8 cellular contexts compared by ENCODE assay signal in genomic region chr2:27369471-27370025, GRCh38. TPM values are rescaled to one million over a fixed set of nuclear protein-coding genes. Genes with fewer than 3 reads are reported as not detected.
DNase-seq lines count a peak whose midpoint lies in the region; ATAC-seq and TF ChIP-seq lines count a peak whose summit lies in the region.

No MANE protein-coding gene starts in this region.

- no TSS peak for BruUV-seq in Panc1 (replicated peaks; lab: Mats Ljungman, UMichigan)

- CTCF ChIA-PET in Panc1 (lab: Charles Lee): no interaction called here

- H3K36me3 ChIP-seq in Panc1 (ENCODE audit: control insufficient read depth, insufficient read depth, low read length): peaks cover 19% of the 10 kb centered on the region

- peak; percentile 3 for ATAC-seq in HG02840 (IDR thresholded peaks at IDR 0.05; ENCODE audit: low FRiP score, unreplicated experiment)
- peak; percentile 67 for ATAC-seq in Panc1

- DNase-seq in NCI-H345 (lab: John Stamatoyannopoulos, UW) (peak; percentile 53), NCI-H345 treated with DMSO at 0.1 percent for 48 hours (lab: John Stamatoyannopoulos, UW; ENCODE audit: unreplicated experiment) (no peak), Panc1 (ENCODE audit: low read depth, low spot score) (no peak), dermis blood vessel endothelial cell (peak; percentile 71), lower leg skin (ENCODE audit: low spot score in 2 of 2) (peak; percentile 58 to 91), superior temporal gyrus (ENCODE audit: extremely low spot score) (peak; percentile 18), NCI-H1436 (lab: John Stamatoyannopoulos, UW) (no peak)

- POLR2A ChIA-PET in Panc1 (lab: Charles Lee): interaction anchor here (0.7 to 1.7 kb wide), 2 partner anchors 59 to 156 kb away, joined by 3 to 6 read pairs; no protein-coding TSS in a partner anchor

- H3K4me3 ChIP-seq in Panc1 (ENCODE audit: low read depth in 2 of 2, low read length in 2 of 2) (peak overlapping the region; percentile 97 to 99), lower leg skin (ENCODE audit: low read depth, poor library complexity, severe bottlenecking) (peak overlapping the region; percentile 72)

- H3K9me3 ChIP-seq in Panc1 (ENCODE audit: control insufficient read depth, insufficient read depth, low read depth, low read length): no peaks in the 10 kb centered on the region

- TF ChIP-seq CTCF in Panc1 (IDR thresholded peaks at IDR 0.05) (no peak), lower leg skin (IDR thresholded peaks at IDR 0.05) (no peak)

- H3K4me1 ChIP-seq in Panc1 (ENCODE audit: control insufficient read depth, insufficient read depth, low read length): peaks cover 18% of the 10 kb centered on the region

- TF ChIP-seq POLR2A in lower leg skin (IDR thresholded peaks at IDR 0.05): no peak

- no peaks in the 10 kb centered on the region for H3K27me3 ChIP-seq in Panc1 (ENCODE audit: control insufficient read depth, insufficient read depth, low read length)

- WGBS in lower leg skin, 2 donors: 0 to 2% methylated on average over 12 to 14 of the region's 18 CpGs

- intact Hi-C loops in Panc1 (cut with micrococcal nuclease; ENCODE audit: unreplicated experiment): no loop called here
- intact Hi-C loops in lower leg skin (cut with DNase I; ENCODE audit: low total_unique reads): no loop called here

- in situ Hi-C loops in Panc1 (cut with HindIII; ENCODE audit: low pct_unique_long_range_greater_than_20kb, low sequenced_read_pairs): no loop called here

- peak overlapping the region; percentile 94 for H3K27ac ChIP-seq in Panc1 (ENCODE audit: low read length)

RNA-seq across cellular contexts. Expression of gene EIF2B4, which starts 0.6 kb away (rescaled TPM):
- total RNA-seq in Panc1 (2021; ENCODE audit: unreplicated experiment) (57.2 TPM), dermis blood vessel endothelial cell (27.1 and 29.3 TPM in 2 replicates), lower leg skin (10 to 100 TPM; 49.3 to 64.3 (median 57.2) TPM)
- polyA plus RNA-seq in Panc1 (2012; ENCODE audit: insufficient read length): 63.7 TPM

RNA-seq across cellular contexts. Expression of gene SNX17, which starts 0.9 kb away (rescaled TPM):
- total RNA-seq in Panc1 (2021; ENCODE audit: unreplicated experiment) (116 TPM), dermis blood vessel endothelial cell (143 and 158 TPM in 2 replicates), lower leg skin (100 to 1,000 TPM in 1 of 4 donors, 10 to 100 TPM in 3; 72.3 to 101 (median 80.2) TPM)
- 154 TPM for polyA plus RNA-seq in Panc1 (2012; ENCODE audit: insufficient read length)

RNA-seq across cellular contexts. Expression of gene ZNF513, which starts 11.0 kb away (rescaled TPM):
- total RNA-seq in Panc1 (2021; ENCODE audit: unreplicated experiment) (25.3 TPM), dermis blood vessel endothelial cell (8.0 and 9.3 TPM in 2 replicates), lower leg skin (10 to 100 TPM in 3 of 4 donors, 1 to 10 TPM in 1; 8.3 to 14.9 (median 11.5) TPM)
- 35.5 TPM for polyA plus RNA-seq in Panc1 (2012; ENCODE audit: insufficient read length)

RNA-seq across cellular contexts. Expression of gene GTF3C2, which starts 13.0 kb away (rescaled TPM):
- total RNA-seq in Panc1 (2021; ENCODE audit: unreplicated experiment): 77.7 TPM
- polyA plus RNA-seq in Panc1 (2012; ENCODE audit: insufficient read length): 47.3 TPM
- total RNA-seq in dermis blood vessel endothelial cell: 26.7 and 37.4 TPM in 2 replicates
- total RNA-seq in lower leg skin: 100 to 1,000 TPM in 1 of 4 donors, 10 to 100 TPM in 3; 54.3 to 125 (median 62.9) TPM

RNA-seq across cellular contexts. Expression of gene PPM1G, which starts 39.8 kb away (rescaled TPM):
- total RNA-seq in Panc1 (2021; ENCODE audit: unreplicated experiment) (115 TPM), dermis blood vessel endothelial cell (109 and 164 TPM in 2 replicates), lower leg skin (10 to 100 TPM; 40.2 to 50.3 (median 48.1) TPM)
- 115 TPM for polyA plus RNA-seq in Panc1 (2012; ENCODE audit: insufficient read length)

Comparison
In these comparisons a context has a peak if more than half of its experiments do, and no peak if none do; other contexts are left out.
1. DNase-seq: peak in NCI-H345 (single experiment), dermis blood vessel endothelial cell (single experiment), lower leg skin (2 of 2) and superior temporal gyrus (single experiment); none in NCI-H345 treated with DMSO at 0.1 percent for 48 hours (single experiment), Panc1 (single experiment) and NCI-H1436 (single experiment).